ENCODE assay signal across 1 cellular context in the genomic region with DNA sequence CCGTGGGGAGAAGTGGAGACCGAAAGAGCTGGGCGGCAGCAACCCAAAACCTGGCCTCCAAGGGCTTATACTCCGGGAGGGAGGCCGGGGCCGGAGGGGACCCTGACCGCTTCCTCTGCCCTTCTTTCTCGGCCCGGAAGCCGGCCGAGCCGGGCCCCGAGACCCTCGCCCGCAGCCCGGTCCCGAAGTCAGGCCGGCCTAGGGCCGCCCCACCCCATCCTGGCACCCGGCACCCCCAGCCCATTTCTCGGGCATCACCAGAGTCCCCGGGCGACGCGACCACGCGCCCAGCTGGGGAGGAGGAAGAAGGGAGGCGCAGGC.
TF ChIP-seq lines count a peak whose summit lies in the region.

No MANE protein-coding gene starts in this region.

TF ChIP-seq in HepG2, 621 proteins besides CTCF, POLR2A, EP300 and RAD21 (continued from another document):
- TF ChIP-seq, protein P1, sequence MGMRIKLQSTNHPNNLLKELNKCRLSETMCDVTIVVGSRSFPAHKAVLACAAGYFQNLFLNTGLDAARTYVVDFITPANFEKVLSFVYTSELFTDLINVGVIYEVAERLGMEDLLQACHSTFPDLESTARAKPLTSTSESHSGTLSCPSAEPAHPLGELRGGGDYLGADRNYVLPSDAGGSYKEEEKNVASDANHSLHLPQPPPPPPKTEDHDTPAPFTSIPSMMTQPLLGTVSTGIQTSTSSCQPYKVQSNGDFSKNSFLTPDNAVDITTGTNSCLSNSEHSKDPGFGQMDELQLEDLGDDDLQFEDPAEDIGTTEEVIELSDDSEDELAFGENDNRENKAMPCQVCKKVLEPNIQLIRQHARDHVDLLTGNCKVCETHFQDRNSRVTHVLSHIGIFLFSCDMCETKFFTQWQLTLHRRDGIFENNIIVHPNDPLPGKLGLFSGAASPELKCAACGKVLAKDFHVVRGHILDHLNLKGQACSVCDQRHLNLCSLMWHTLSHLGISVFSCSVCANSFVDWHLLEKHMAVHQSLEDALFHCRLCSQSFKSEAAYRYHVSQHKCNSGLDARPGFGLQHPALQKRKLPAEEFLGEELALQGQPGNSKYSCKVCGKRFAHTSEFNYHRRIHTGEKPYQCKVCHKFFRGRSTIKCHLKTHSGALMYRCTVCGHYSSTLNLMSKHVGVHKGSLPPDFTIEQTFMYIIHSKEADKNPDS (CRISPR knock-in tag; IDR thresholded peaks at IDR 0.05) = no peak
- no peak for TF ChIP-seq MAFK (conservative IDR thresholded peaks at IDR 0.05 in 1 of 2, IDR thresholded peaks at IDR 0.05 in 1 of 2; ENCODE audit: low read length in 2 of 2)
- TF ChIP-seq, protein P2, sequence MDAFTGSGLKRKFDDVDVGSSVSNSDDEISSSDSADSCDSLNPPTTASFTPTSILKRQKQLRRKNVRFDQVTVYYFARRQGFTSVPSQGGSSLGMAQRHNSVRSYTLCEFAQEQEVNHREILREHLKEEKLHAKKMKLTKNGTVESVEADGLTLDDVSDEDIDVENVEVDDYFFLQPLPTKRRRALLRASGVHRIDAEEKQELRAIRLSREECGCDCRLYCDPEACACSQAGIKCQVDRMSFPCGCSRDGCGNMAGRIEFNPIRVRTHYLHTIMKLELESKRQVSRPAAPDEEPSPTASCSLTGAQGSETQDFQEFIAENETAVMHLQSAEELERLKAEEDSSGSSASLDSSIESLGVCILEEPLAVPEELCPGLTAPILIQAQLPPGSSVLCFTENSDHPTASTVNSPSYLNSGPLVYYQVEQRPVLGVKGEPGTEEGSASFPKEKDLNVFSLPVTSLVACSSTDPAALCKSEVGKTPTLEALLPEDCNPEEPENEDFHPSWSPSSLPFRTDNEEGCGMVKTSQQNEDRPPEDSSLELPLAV (CRISPR knock-in tag; conservative IDR thresholded peaks at IDR 0.05; ENCODE audit: low read depth) = no peak
- no peak for TF ChIP-seq ZNF296 (CRISPR knock-in tag; conservative IDR thresholded peaks at IDR 0.05)
- TF ChIP-seq POLR2AphosphoS2 (IDR thresholded peaks at IDR 0.05; ENCODE audit: low read depth, low read length) = no peak
- TF ChIP-seq LCORL (IDR thresholded peaks at IDR 0.05) = no peak
- TF ChIP-seq LCORL (CRISPR knock-in tag; IDR thresholded peaks at IDR 0.05) = no peak
- no peak for TF ChIP-seq PTBP1 (IDR thresholded peaks at IDR 0.05; ENCODE audit: low read depth, low read length, poor library complexity, severe bottlenecking)
- TF ChIP-seq NR2F1 (CRISPR knock-in tag; IDR thresholded peaks at IDR 0.05) = no peak
- TF ChIP-seq CREB1 (IDR thresholded peaks at IDR 0.05) = no peak
- TF ChIP-seq CREB1 (CRISPR knock-in tag; IDR thresholded peaks at IDR 0.05) = no peak
- no peak for TF ChIP-seq FOXJ3 (CRISPR knock-in tag; IDR thresholded peaks at IDR 0.05; ENCODE audit: borderline replicate concordance)
- no peak for TF ChIP-seq ATF1 (CRISPR knock-in tag; IDR thresholded peaks at IDR 0.05)
- no peak for TF ChIP-seq ZNF335 (CRISPR knock-in tag; IDR thresholded peaks at IDR 0.05)
- TF ChIP-seq PHF8 (CRISPR knock-in tag; IDR thresholded peaks at IDR 0.05) = peak; percentile 61; the same call in 1 of the 2 replicates
- 0 out of 2 replicates have a peak, but pooled peaks have one; percentile 14 for TF ChIP-seq ZNF230 (CRISPR knock-in tag; IDR thresholded peaks at IDR 0.05)
- no peak for TF ChIP-seq RELA (CRISPR knock-in tag; IDR thresholded peaks at IDR 0.05)
TF ChIP-seq in HepG2: peak in this region for 60.
